In the genomic region with DNA sequence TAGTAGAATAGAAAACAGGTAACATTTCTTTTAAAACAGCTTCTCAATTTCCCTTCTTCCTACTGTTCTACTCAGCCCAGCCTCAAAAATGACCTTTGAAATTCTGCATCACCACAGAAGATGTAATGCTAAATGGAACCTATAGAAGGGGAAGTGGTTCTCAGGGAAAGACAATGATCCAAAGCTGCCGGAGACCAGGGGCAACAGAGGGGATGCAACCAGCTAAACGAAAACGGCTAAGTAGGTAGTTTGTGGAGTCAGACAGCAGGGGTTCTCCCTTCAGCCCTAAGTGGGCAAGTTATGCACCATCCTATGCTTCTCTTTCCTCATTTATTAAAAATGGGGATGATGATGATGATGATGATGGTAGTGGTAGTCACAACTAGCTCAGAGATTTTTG, we compare ENCODE assay signal across 11 cellular contexts.
"Had no signal": no experiment of that assay in that cellular context is flagged by ENCODE, and none has a peak within 500 bp of the region (broad histone marks: within the 10 kb centered on the region; RNA-seq: fewer than 3 reads in every experiment).

No MANE protein-coding gene starts in this region.

- H3K36me3 ChIP-seq: right atrium auricular region, sigmoid colon had no signal

- DNase-seq: foreskin melanocyte; islet precursor cell; sigmoid colon; stimulated activated CD4-positive, alpha-beta T cell treated with anti-CD3 and anti-CD28 coated beads, Interleukin-2, amount 100 ng/mL, for 24 hours; stimulated activated CD4-positive, alpha-beta T cell treated with anti-CD3 and anti-CD28 coated beads, Interleukin-4, amount 100 ng/mL, for 4 hours; stimulated activated naive B cell treated with anti-CD40 and anti-IgM and Interleukin-4, amounts not matched to agents 10 μg/mL and 1 μg/mL and 100 μg/mL, for 72 hours; stimulated activated naive CD8-positive, alpha-beta T cell treated with anti-CD3 and anti-CD28 coated beads, Interleukin-15, amount 100 ng/mL, for 72 hours had no signal

- H3K27ac ChIP-seq: hepatocyte, right atrium auricular region, sigmoid colon, skin epidermis had no signal

- H3K4me3 ChIP-seq: hepatocyte, right atrium auricular region, sigmoid colon, skin epidermis had no signal

- ATAC-seq: naive thymus-derived CD8-positive, alpha-beta T cell; stimulated activated naive B cell treated with anti-CD40 and anti-IgM and Interleukin-4, amounts not matched to agents 10 μg/mL and 1 μg/mL and 100 μg/mL, for 72 hours; stimulated activated naive CD8-positive, alpha-beta T cell treated with anti-CD3 and anti-CD28 coated beads, Interleukin-15, amount 100 ng/mL, for 72 hours had no signal

- H3K9me3 ChIP-seq: right atrium auricular region, sigmoid colon had no signal

- H3K27me3 ChIP-seq: hepatocyte, right atrium auricular region, sigmoid colon had no signal
